Comparison of ENCODE assay signal across 25 cellular contexts in the genomic region with DNA sequence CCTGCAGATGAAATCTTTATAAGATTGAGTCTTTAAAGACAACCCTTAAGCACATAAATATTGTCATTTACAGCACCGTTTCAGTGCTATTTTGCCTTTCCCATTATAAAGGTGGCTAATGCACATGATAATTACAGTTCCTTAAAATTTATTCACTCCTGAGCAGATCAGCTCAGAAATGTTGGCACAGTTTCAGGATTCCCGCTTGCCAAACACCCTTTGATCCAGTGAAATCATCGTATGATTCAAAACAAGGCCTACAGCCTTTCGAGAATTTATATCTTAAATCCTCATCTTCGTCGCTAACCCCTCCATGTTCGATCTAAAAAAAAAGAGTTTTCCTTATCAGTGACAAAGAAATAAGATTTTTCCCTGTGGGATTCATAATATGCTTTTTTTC. TPM values are rescaled to one million over a fixed set of nuclear protein-coding genes. Genes with fewer than 3 reads are reported as not detected.
"Had no signal": no experiment of that assay in that cellular context is flagged by ENCODE, and none has a peak within 500 bp of the region (broad histone marks: within the 10 kb centered on the region; RNA-seq: fewer than 3 reads in every experiment).

No MANE protein-coding gene starts in this region.

- H3K36me3 ChIP-seq: ascending aorta, gastroesophageal sphincter, heart right ventricle, left lung, tibial nerve had no signal

- H3K4me3 ChIP-seq: ascending aorta, gastroesophageal sphincter, heart right ventricle, left lung, mucosa of descending colon, smooth muscle cell, tibial nerve had no signal

- H3K4me1 ChIP-seq: ascending aorta, gastroesophageal sphincter, heart right ventricle, left lung, tibial nerve had no signal

- H3K27ac ChIP-seq: ascending aorta, epithelial cell of prostate, gastroesophageal sphincter, heart right ventricle, left lung, tibial nerve had no signal

- H3K9me3 ChIP-seq: ascending aorta, gastroesophageal sphincter, heart right ventricle, left lung, mucosa of descending colon, tibial nerve had no signal

- H3K27me3 ChIP-seq: ascending aorta, gastroesophageal sphincter, heart right ventricle, left lung, tibial nerve had no signal

- ATAC-seq: activated CD4-positive, CD25-positive, alpha-beta regulatory T cell treated with anti-CD3 and anti-CD28 coated beads, Interleukin-2, amount 50 U/mL, for 24 hours; activated T-helper 17 cell treated with anti-CD3 and anti-CD28 coated beads, Interleukin-2, amount 50 U/mL, for 72 hours; gastroesophageal sphincter; heart right ventricle; left lung; mucosa of descending colon; naive thymus-derived CD8-positive, alpha-beta T cell; right cardiac atrium; T-cell had no signal

- DNase-seq: activated naive CD4-positive, alpha-beta T cell treated with Interleukin-2 at 50 U/mL for 16 hours; heart right ventricle; left lung; mammary epithelial cell; naive thymus-derived CD8-positive, alpha-beta T cell; nucleus accumbens; posterior cingulate gyrus; right cardiac atrium; stimulated activated CD4-positive, alpha-beta T cell treated with anti-CD3 and anti-CD28 coated beads, Interleukin-4, amount 100 ng/mL, for 4 hours; stimulated activated CD8-positive, alpha-beta memory T cell treated with anti-CD3 and anti-CD28 coated beads, Interleukin-4, amount 100 ng/mL, for 48 hours; stimulated activated naive CD4-positive, alpha-beta T cell treated with Interleukin-2 at 50 U/mL for 16 hours; substantia nigra; T-cell; T1000 had no signal

RNA-seq across cellular contexts. Expression of a gene that starts 14.0 kb away (rescaled TPM):
- total RNA-seq: activated T-helper 17 cell treated with anti-CD3 and anti-CD28 coated beads, Interleukin-2, amount 50 U/mL, for 72 hours; ascending aorta; bronchial epithelial cell; dermis microvascular lymphatic vessel endothelial cell; naive thymus-derived CD8-positive, alpha-beta T cell; T-cell had no signal

RNA-seq across cellular contexts. Expression of a gene that starts 47.0 kb away (rescaled TPM):
- total RNA-seq: activated T-helper 17 cell treated with anti-CD3 and anti-CD28 coated beads, Interleukin-2, amount 50 U/mL, for 72 hours; ascending aorta; bronchial epithelial cell; cerebellum; dermis microvascular lymphatic vessel endothelial cell; gastroesophageal sphincter; heart right ventricle; left lung; mammary epithelial cell; mucosa of descending colon; naive thymus-derived CD8-positive, alpha-beta T cell; right cardiac atrium; smooth muscle cell; T-cell; tibial nerve had no signal

RNA-seq across cellular contexts. Expression of a gene that starts 58.2 kb away (rescaled TPM):
- total RNA-seq: ascending aorta had no signal
